8 cellular contexts compared by ENCODE assay signal in the genomic region with DNA sequence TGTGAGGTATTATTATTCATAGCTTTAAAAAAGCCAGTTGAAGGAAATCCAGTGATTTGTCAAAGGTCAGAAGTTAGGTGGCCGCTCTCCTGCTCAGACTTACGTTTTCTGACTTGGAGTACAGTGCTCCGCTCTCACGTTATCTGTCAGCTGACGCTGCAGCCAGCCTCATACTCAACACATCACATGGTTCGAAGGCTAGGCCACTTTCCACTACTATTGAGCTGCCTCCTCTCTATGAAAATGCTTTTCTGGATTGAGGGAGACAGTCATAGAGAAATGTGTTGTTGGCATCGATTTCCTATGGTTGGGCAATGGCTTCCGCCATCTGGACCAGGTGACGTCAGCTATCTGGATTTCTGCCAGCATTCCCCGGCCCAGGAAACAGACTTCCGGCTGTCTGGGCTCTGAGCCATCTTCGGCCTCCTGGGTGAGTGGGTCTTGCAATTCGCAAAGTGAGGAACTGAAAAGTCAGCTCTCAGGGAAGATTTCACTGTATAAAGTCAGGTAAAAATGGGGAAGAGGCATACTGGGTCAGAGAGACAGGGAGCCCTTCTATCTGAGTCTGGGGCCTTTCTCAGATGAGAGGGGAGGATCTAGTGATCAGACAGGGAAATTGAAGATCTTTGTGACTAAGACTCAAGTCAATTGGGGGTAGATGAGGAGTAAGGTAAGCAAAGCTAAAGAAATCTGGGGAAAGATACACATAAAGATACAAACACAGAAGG. TPM values are rescaled to one million over a fixed set of nuclear protein-coding genes. Genes with fewer than 3 reads are reported as not detected.
A peak's percentile ranks its signal among the peaks of the same experiment; 100 is the strongest.
DNase-seq lines count a peak whose midpoint lies in the region; ATAC-seq and TF ChIP-seq lines count a peak whose summit lies in the region.

No MANE protein-coding gene starts in this region.

- no peaks in the 10 kb centered on the region for H3K36me3 Mint-ChIP-seq in activated T-cell treated with anti-CD3 and anti-CD28 coated beads, Interleukin-2, amount 50 U/mL, for 4 hours (ENCODE audit: insufficient read depth)

- H3K4me3 ChIP-seq in HEK293 (ENCODE audit: low read depth, low read length): peak overlapping the region; percentile 33
- peak overlapping the region in 1 of 2 donors; percentile 10 for H3K4me3 ChIP-seq in foreskin fibroblast (ENCODE audit: low read depth in 1 of 2, low read length in 2 of 2)

- DNase-seq in AG20443 (ENCODE audit: low spot score) (peak; percentile 87), NCI-H510A treated with DMSO at 0.1 percent for 48 hours (lab: John Stamatoyannopoulos, UW) (peak; percentile 89), foreskin fibroblast (peak; percentile 98 to 99), non-pigmented ciliary epithelial cell (ENCODE audit: low read depth) (peak; percentile 95), ecto neural progenitor cell (ENCODE audit: low spot score) (no peak)
- DNase-seq in activated T-cell treated with anti-CD3 and anti-CD28 coated beads, Interleukin-2, amount 50 U/mL, for 4 hours: peak; percentile 19

- no peaks in the 10 kb centered on the region for H3K27me3 Mint-ChIP-seq in activated T-cell treated with anti-CD3 and anti-CD28 coated beads, Interleukin-2, amount 50 U/mL, for 4 hours (ENCODE audit: low read depth)

- CTCF ChIA-PET in HEK293 (lab: Yijun Ruan, JAX): interaction anchor here (0.6 to 2.8 kb wide), 15 partner anchors 9 to 1924 kb away, joined by 3 to 18 read pairs (median 4); no protein-coding TSS in a partner anchor

- no peaks in the 10 kb centered on the region; the same call in 1 of the 2 replicates for H3K9me3 ChIP-seq in HEK293 (ENCODE audit: control insufficient read depth, insufficient read depth, low read depth, low read length)

- H3K9me3 Mint-ChIP-seq in activated T-cell treated with anti-CD3 and anti-CD28 coated beads, Interleukin-2, amount 50 U/mL, for 4 hours: peaks cover 3% of the 10 kb centered on the region

- TF ChIP-seq CTCF in HEK293 (tag by site-specific recombination; IDR thresholded peaks at IDR 0.05): no peak
- no peak for TF ChIP-seq CTCF in foreskin fibroblast (IDR thresholded peaks at IDR 0.05; ENCODE audit: low read depth, low read length)

- peak overlapping the region; percentile 65 for H3K27ac ChIP-seq in HEK293 (ENCODE audit: extremely low read depth, low read depth, low read length)

- no peaks in the 10 kb centered on the region for H3K36me3 ChIP-seq in HEK293 (ENCODE audit: control insufficient read depth in 2 of 2, insufficient read depth in 1 of 2, low read length in 2 of 2)

- POLR2A ChIA-PET in HEK293 (lab: Yijun Ruan, JAX): interaction anchor here (0.6 to 4.0 kb wide), 19 partner anchors 9 to 164 kb away, joined by 3 to 64 read pairs (median 5); a partner anchor contains a TSS

- peaks cover 10% of the 10 kb centered on the region; the same call in 1 of the 2 replicates for H3K4me1 ChIP-seq in HEK293 (ENCODE audit: control insufficient read depth, insufficient read depth, low read length)

- H3K4me3 Mint-ChIP-seq in activated T-cell treated with anti-CD3 and anti-CD28 coated beads, Interleukin-2, amount 50 U/mL, for 4 hours: peak overlapping the region; percentile 60

- H3K4me1 Mint-ChIP-seq in activated T-cell treated with anti-CD3 and anti-CD28 coated beads, Interleukin-2, amount 50 U/mL, for 4 hours (ENCODE audit: low read depth): peaks cover 42% of the 10 kb centered on the region

- peak in 1 of 2 donors; percentile 49 for ATAC-seq in activated T-cell treated with anti-CD3 and anti-CD28 coated beads, Interleukin-2, amount 50 U/mL, for 4 hours
- ATAC-seq in HG03025 (IDR thresholded peaks at IDR 0.05; ENCODE audit: low FRiP score, unreplicated experiment): no peak

TF ChIP-seq in HEK293, 187 proteins besides CTCF, POLR2A, EP300 and RAD21 (continues in another document):
- peak; percentile 26; the same call in 1 of the 2 replicates for TF ChIP-seq ZBTB8A (tag by site-specific recombination; IDR thresholded peaks at IDR 0.05)
- TF ChIP-seq, protein P1, sequence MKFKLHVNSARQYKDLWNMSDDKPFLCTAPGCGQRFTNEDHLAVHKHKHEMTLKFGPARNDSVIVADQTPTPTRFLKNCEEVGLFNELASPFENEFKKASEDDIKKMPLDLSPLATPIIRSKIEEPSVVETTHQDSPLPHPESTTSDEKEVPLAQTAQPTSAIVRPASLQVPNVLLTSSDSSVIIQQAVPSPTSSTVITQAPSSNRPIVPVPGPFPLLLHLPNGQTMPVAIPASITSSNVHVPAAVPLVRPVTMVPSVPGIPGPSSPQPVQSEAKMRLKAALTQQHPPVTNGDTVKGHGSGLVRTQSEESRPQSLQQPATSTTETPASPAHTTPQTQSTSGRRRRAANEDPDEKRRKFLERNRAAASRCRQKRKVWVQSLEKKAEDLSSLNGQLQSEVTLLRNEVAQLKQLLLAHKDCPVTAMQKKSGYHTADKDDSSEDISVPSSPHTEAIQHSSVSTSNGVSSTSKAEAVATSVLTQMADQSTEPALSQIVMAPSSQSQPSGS (tag by site-specific recombination; IDR thresholded peaks at IDR 0.05; ENCODE audit: low read depth): peak; percentile 99
- peak; percentile 85; the same call in 1 of the 2 replicates for TF ChIP-seq ZNF324 (tag by site-specific recombination; IDR thresholded peaks at IDR 0.05)
- 0 out of 2 replicates have a peak, but pooled peaks have one; percentile 32 for TF ChIP-seq ZNF2 (tag by site-specific recombination; IDR thresholded peaks at IDR 0.05)
- peak; percentile 91 for TF ChIP-seq ZNF660 (tag by site-specific recombination; IDR thresholded peaks at IDR 0.05)
- peak; percentile 60 for TF ChIP-seq SP3 (tag by site-specific recombination; IDR thresholded peaks at IDR 0.05)
- TF ChIP-seq ZNF792 (tag by site-specific recombination; IDR thresholded peaks at IDR 0.05): no peak
- TF ChIP-seq GLIS1 (tag by site-specific recombination; IDR thresholded peaks at IDR 0.05): peak; percentile 50
- TF ChIP-seq, protein P2, sequence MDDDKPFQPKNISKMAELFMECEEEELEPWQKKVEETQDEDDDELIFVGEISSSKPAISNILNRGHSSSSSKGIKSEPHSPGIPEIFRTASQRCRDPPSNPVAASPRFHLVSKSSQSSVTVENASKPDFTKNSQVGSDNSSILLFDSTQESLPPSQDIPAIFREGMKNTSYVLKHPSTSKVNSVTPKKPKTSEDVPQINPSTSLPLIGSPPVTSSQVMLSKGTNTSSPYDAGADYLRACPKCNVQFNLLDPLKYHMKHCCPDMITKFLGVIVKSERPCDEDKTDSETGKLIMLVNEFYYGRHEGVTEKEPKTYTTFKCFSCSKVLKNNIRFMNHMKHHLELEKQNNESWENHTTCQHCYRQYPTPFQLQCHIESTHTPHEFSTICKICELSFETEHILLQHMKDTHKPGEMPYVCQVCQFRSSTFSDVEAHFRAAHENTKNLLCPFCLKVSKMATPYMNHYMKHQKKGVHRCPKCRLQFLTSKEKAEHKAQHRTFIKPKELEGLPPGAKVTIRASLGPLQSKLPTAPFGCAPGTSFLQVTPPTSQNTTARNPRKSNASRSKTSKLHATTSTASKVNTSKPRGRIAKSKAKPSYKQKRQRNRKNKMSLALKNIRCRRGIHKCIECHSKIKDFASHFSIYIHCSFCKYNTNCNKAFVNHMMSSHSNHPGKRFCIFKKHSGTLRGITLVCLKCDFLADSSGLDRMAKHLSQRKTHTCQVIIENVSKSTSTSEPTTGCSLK (tag by site-specific recombination; IDR thresholded peaks at IDR 0.05): no peak
- TF ChIP-seq, protein P3, sequence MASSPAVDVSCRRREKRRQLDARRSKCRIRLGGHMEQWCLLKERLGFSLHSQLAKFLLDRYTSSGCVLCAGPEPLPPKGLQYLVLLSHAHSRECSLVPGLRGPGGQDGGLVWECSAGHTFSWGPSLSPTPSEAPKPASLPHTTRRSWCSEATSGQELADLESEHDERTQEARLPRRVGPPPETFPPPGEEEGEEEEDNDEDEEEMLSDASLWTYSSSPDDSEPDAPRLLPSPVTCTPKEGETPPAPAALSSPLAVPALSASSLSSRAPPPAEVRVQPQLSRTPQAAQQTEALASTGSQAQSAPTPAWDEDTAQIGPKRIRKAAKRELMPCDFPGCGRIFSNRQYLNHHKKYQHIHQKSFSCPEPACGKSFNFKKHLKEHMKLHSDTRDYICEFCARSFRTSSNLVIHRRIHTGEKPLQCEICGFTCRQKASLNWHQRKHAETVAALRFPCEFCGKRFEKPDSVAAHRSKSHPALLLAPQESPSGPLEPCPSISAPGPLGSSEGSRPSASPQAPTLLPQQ (tag by site-specific recombination; IDR thresholded peaks at IDR 0.05): peak; percentile 74
- peak; percentile 91 for TF ChIP-seq PRDM1 (tag by site-specific recombination; IDR thresholded peaks at IDR 0.05)
- peak; percentile 57; the same call in 1 of the 2 replicates for TF ChIP-seq MZF1 (tag by site-specific recombination; IDR thresholded peaks at IDR 0.05; ENCODE audit: borderline replicate concordance)
- no peak for TF ChIP-seq ZNF121 (tag by site-specific recombination; IDR thresholded peaks at IDR 0.05)
- TF ChIP-seq ZNF585B (tag by site-specific recombination; IDR thresholded peaks at IDR 0.05): no peak
- 0 out of 2 replicates have a peak, but pooled peaks have one; percentile 17 for TF ChIP-seq GLIS2 (tag by site-specific recombination; IDR thresholded peaks at IDR 0.05)
- no peak for TF ChIP-seq SETDB1 (IDR thresholded peaks at IDR 0.05; ENCODE audit: insufficient read length, low read length)
- no peak for TF ChIP-seq ZSCAN23 (tag by site-specific recombination; IDR thresholded peaks at IDR 0.05)
- TF ChIP-seq, protein P4, sequence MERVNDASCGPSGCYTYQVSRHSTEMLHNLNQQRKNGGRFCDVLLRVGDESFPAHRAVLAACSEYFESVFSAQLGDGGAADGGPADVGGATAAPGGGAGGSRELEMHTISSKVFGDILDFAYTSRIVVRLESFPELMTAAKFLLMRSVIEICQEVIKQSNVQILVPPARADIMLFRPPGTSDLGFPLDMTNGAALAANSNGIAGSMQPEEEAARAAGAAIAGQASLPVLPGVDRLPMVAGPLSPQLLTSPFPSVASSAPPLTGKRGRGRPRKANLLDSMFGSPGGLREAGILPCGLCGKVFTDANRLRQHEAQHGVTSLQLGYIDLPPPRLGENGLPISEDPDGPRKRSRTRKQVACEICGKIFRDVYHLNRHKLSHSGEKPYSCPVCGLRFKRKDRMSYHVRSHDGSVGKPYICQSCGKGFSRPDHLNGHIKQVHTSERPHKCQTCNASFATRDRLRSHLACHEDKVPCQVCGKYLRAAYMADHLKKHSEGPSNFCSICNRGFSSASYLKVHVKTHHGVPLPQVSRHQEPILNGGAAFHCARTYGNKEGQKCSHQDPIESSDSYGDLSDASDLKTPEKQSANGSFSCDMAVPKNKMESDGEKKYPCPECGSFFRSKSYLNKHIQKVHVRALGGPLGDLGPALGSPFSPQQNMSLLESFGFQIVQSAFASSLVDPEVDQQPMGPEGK (tag by site-specific recombination; IDR thresholded peaks at IDR 0.05): peak; percentile 46; the same call in 1 of the 2 replicates
- TF ChIP-seq ZNF837 (tag by site-specific recombination; IDR thresholded peaks at IDR 0.05): no peak
- TF ChIP-seq ZNF670 (tag by site-specific recombination; IDR thresholded peaks at IDR 0.05; ENCODE audit: low read depth): no peak

RNA-seq across cellular contexts. Expression of a gene that starts 37.5 kb away (rescaled TPM):
- total RNA-seq in activated T-cell treated with anti-CD3 and anti-CD28 coated beads, Interleukin-2, amount 50 U/mL, for 4 hours: 100 to 1,000 TPM; 519 to 552 (median 531) TPM

RNA-seq across cellular contexts. Expression of a gene that starts 39.4 kb away (rescaled TPM):
- total RNA-seq in activated T-cell treated with anti-CD3 and anti-CD28 coated beads, Interleukin-2, amount 50 U/mL, for 4 hours: 10 to 100 TPM; 93.0 to 98.1 (median 95.0) TPM
